Comparison of ENCODE assay signal across 8 cellular contexts in the genomic region with DNA sequence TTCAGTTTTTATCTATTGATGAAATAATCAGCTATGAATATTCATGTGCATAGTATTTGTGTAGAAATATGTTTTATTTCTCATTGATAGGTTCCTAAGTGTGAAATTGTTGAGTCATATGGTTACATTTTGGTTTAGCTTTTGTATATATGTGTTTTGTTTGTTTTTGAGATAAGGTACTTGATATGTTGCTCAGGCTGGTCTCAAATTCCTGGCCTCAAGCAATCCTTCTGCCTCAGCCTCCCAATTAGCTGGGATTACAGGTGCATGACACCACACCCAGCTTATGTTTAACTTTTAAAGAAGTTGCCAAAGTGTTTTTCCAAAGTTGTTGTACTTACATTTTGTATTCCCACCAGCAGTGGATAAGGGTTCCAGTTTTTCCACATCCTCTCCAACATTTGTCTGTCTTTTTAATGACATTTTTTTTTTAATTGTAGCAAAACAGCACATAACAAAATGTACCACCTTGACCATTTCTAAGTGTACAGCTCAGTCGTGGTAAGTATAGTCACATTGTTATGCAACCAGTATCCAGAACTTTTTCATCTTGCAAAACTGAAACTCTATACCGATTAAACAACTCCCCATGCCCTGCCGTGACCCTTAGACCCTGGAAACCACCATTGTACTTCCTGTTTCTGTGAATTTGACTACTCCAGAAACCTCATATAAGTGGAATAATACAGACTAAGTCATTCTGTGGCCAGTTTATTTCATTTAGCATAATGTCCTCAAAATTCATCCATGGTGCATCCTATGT. TPM values are rescaled to one million over a fixed set of nuclear protein-coding genes. Genes with fewer than 3 reads are reported as not detected.
DNase-seq lines count a peak whose midpoint lies in the region; ATAC-seq and TF ChIP-seq lines count a peak whose summit lies in the region.

No MANE protein-coding gene starts in this region.

- H3K4me3 ChIP-seq in AG10803 (ENCODE audit: low read length) = no peak overlapping the region
- H3K4me3 ChIP-seq in brain microvascular endothelial cell (ENCODE audit: low read depth, low read length) = no peak overlapping the region
- H3K4me3 ChIP-seq in HAP-1 = no peak overlapping the region

- no peak for TF ChIP-seq CTCF in AG10803 (conservative IDR thresholded peaks at IDR 0.05; ENCODE audit: low read length)
- no peak for TF ChIP-seq CTCF in brain microvascular endothelial cell (IDR thresholded peaks at IDR 0.05; ENCODE audit: low read depth, low read length, missing control alignments)

- no peak overlapping the region for H3K27ac ChIP-seq in brain microvascular endothelial cell

- intact Hi-C loops in posterior vena cava (cut with DNase I) = no loop called here

- in situ Hi-C loops in brain microvascular endothelial cell (cut with HindIII; ENCODE audit: low pct_ligation_motif_present, low sequenced_read_pairs) (no loop called here), HAP-1 (cut with MboI; ENCODE audit: low sequenced_read_pairs) (no loop called here)

- DNase-seq in AG10803 (ENCODE audit: low read depth) (peak; percentile 7), brain microvascular endothelial cell (peak; percentile 34), NCI-H1417 treated with DMSO at 0.1 percent for 48 hours (lab: John Stamatoyannopoulos, UW) (no peak), mucosa of gallbladder (ENCODE audit: low spot score) (no peak), HAP-1 (ENCODE audit: low spot score in 2 of 2) (no peak), posterior vena cava (ENCODE audit: low spot score) (no peak)

- H3K36me3 ChIP-seq in brain microvascular endothelial cell (replicated peaks) = no peaks in the 10 kb centered on the region
- no peaks in the 10 kb centered on the region for H3K36me3 ChIP-seq in HAP-1 (replicated peaks)

- peak; percentile 86 for ATAC-seq in GM19467 (IDR thresholded peaks at IDR 0.05; ENCODE audit: unreplicated experiment)
- peak; percentile 69 for ATAC-seq in HG03521 (IDR thresholded peaks at IDR 0.05; ENCODE audit: unreplicated experiment)

- no peaks in the 10 kb centered on the region for H3K27me3 ChIP-seq in brain microvascular endothelial cell (replicated peaks)
- H3K27me3 ChIP-seq in HAP-1 (ENCODE audit: low read depth) = no peaks in the 10 kb centered on the region

- H3K9me3 ChIP-seq in HAP-1 = no peaks in the 10 kb centered on the region

- peaks cover 10% of the 10 kb centered on the region for H3K4me1 ChIP-seq in HAP-1

RNA-seq across cellular contexts. Expression of a gene that starts 12.6 kb away (rescaled TPM):
- total RNA-seq in mucosa of gallbladder = 11.0 TPM
- total RNA-seq in posterior vena cava = 10 to 100 TPM; 13.0 to 21.3 TPM

RNA-seq across cellular contexts. Expression of a gene that starts 53.3 kb away (rescaled TPM):
- total RNA-seq in mucosa of gallbladder (34.2 TPM), posterior vena cava (10 to 100 TPM; 38.4 to 47.5 TPM)

RNA-seq across cellular contexts. Expression of a gene that starts 54.6 kb away (rescaled TPM):
- total RNA-seq in mucosa of gallbladder (6.4 TPM), posterior vena cava (1 to 10 TPM; 5.0 to 5.4 TPM)

Comparison
In these comparisons a context has a peak if more than half of its experiments do, and no peak if none do; other contexts are left out.
1. DNase-seq: peak in AG10803 (single experiment) and brain microvascular endothelial cell (single experiment); none in NCI-H1417 treated with DMSO at 0.1 percent for 48 hours (single experiment), mucosa of gallbladder (single experiment), HAP-1 (0 of 2) and posterior vena cava (single experiment).